In genomic region chr16:67678354-67679023, GRCh38 we compare ENCODE assay signal across 31 cellular contexts. TPM values are rescaled to one million over a fixed set of nuclear protein-coding genes. Genes with fewer than 3 reads are reported as not detected.
DNase-seq lines count a peak whose midpoint lies in the region; ATAC-seq and TF ChIP-seq lines count a peak whose summit lies in the region.
"Had no signal": no experiment of that assay in that cellular context is flagged by ENCODE, and none has a peak within 500 bp of the region (broad histone marks: within the 10 kb centered on the region; RNA-seq: fewer than 3 reads in every experiment).

No MANE protein-coding gene starts in this region.

- H3K4me3 ChIP-seq in endodermal cell (ENCODE audit: low read length) (no peak overlapping the region), trophoblast cell (ENCODE audit: low read depth, low read length) (no peak overlapping the region)
- H3K4me3 ChIP-seq: SJSA1, tibial nerve had no signal

- H3K79me2 ChIP-seq in trophoblast cell (ENCODE audit: control insufficient read depth, insufficient read depth, low read length, poor library complexity) = no peaks in the 10 kb centered on the region

- H3K4me2 ChIP-seq in trophoblast cell (ENCODE audit: low read length) = no peak overlapping the region

- no peak overlapping the region for H3K27ac Mint-ChIP-seq in endodermal cell
- H3K27ac Mint-ChIP-seq: activated naive CD8-positive, alpha-beta T cell treated with anti-CD3 and anti-CD28 coated beads, Interleukin-2, amount 10 ng/mL, durations not matched to agents 7 days and 5 days; CD14-positive monocyte; progenitor cell of endocrine pancreas had no signal

- WGBS in endodermal cell (ENCODE audit: insufficient coverage in 1 of 2, insufficient read length in 1 of 2), 2 experiments = 93 to 95% methylated on average over 9 to 12 of the region's 12 CpGs
- WGBS in trophoblast cell (ENCODE audit: extremely low coverage, insufficient coverage, insufficient read length) = no CpG with 5 or more reads among the region's 12 CpGs

- no peaks in the 10 kb centered on the region for H3K4me1 Mint-ChIP-seq in endodermal cell
- H3K4me1 Mint-ChIP-seq: activated naive CD8-positive, alpha-beta T cell treated with anti-CD3 and anti-CD28 coated beads, Interleukin-2, amount 10 ng/mL, durations not matched to agents 7 days and 5 days; H9; immature natural killer cell had no signal

- H3K14ac ChIP-seq in trophoblast cell (ENCODE audit: low read length) = no peak overlapping the region

- H4K12ac ChIP-seq in trophoblast cell (ENCODE audit: low read depth, low read length) = no peak overlapping the region

- no peaks in the 10 kb centered on the region for H3K9me3 Mint-ChIP-seq in endodermal cell
- H3K9me3 Mint-ChIP-seq: activated CD4-positive, alpha-beta T cell treated with anti-CD3 and anti-CD28 coated beads, Interleukin-2, amount 10 ng/mL, durations not matched to agents 7 days and 5 days; activated naive CD8-positive, alpha-beta T cell treated with anti-CD3 and anti-CD28 coated beads, Interleukin-2, amount 10 ng/mL, durations not matched to agents 7 days and 5 days; CD14-positive monocyte; H9; immature natural killer cell had no signal

- DNase-seq in DMS153 (lab: John Stamatoyannopoulos, UW) (peak; percentile 7), DMS153 treated with DMSO at 0.1 percent for 48 hours (lab: John Stamatoyannopoulos, UW; ENCODE audit: unreplicated experiment) (no peak), endodermal cell (peak; percentile 8), trophoblast cell (peak in 1 of 2 donors; percentile 56), NCI-H1436 (lab: John Stamatoyannopoulos, UW) (no peak)
- no peak for DNase-seq in activated CD4-positive, alpha-beta T cell treated with anti-CD3 and anti-CD28 coated beads for 1 hour
- DNase-seq: 8988T; activated CD4-positive, alpha-beta T cell treated with anti-CD3 and anti-CD28 coated beads, Interleukin-2, amount 10 ng/mL, durations not matched to agents 7 days and 5 days; activated effector memory CD4-positive, alpha-beta T cell treated with anti-CD3 and anti-CD28 coated beads, Interleukin-2, amount 50 U/mL, for 16 hours; activated naive CD8-positive, alpha-beta T cell treated with anti-CD3 and anti-CD28 coated beads, Interleukin-2, amount 10 ng/mL, durations not matched to agents 7 days and 5 days; activated T-cell treated with anti-CD3 and anti-CD28 coated beads, Interleukin-2, amount 50 U/mL, for 1 hour; aorta; immature natural killer cell; IMR-90; mesenchymal stem cell; NCI-H2107; NCI-H345; NCI-H774; RPMI8226; stimulated activated CD4-positive, alpha-beta T cell treated with anti-CD3 and anti-CD28 coated beads, Interleukin-4, amount 100 ng/mL, for 24 hours; T1000 had no signal

- H3K36me3 ChIP-seq in endodermal cell (ENCODE audit: control insufficient read depth, insufficient read depth, low read length) (peaks cover 9% of the 10 kb centered on the region), trophoblast cell (ENCODE audit: control insufficient read depth in 1 of 2, insufficient read depth in 2 of 2, low read length in 2 of 2) (peaks cover 20 to 31% of the 10 kb centered on the region in 2 experiments)

- no peaks in the 10 kb centered on the region for H3K4me1 ChIP-seq in endodermal cell (ENCODE audit: control insufficient read depth, insufficient read depth, low read length)
- peaks cover 11 to 14% of the 10 kb centered on the region in 2 experiments for H3K4me1 ChIP-seq in trophoblast cell (ENCODE audit: control insufficient read depth in 1 of 2, insufficient read depth in 2 of 2, low read length in 2 of 2)
- H3K4me1 ChIP-seq: SJSA1 had no signal

- no peak overlapping the region for H2AK5ac ChIP-seq in trophoblast cell (ENCODE audit: low read length)

- H3K9me3 ChIP-seq in endodermal cell (ENCODE audit: control insufficient read depth, low read length) (no peaks in the 10 kb centered on the region), trophoblast cell (ENCODE audit: insufficient read depth, low read depth, low read length) (no peaks in the 10 kb centered on the region)
- H3K9me3 ChIP-seq: SJSA1, tibial nerve had no signal

- no peak for TF ChIP-seq CTCF in endodermal cell (conservative IDR thresholded peaks at IDR 0.05)

- H3K79me1 ChIP-seq in trophoblast cell (ENCODE audit: low read length) = peaks cover 4% of the 10 kb centered on the region

- no peak overlapping the region for H3K18ac ChIP-seq in trophoblast cell (ENCODE audit: low read length)

- H4K8ac ChIP-seq in trophoblast cell (ENCODE audit: low read depth, low read length) = no peak overlapping the region

- no peak overlapping the region for H2BK5ac ChIP-seq in trophoblast cell (ENCODE audit: low read depth, low read length, poor library complexity)

- no peak overlapping the region for H3K4ac ChIP-seq in trophoblast cell (ENCODE audit: low read depth, low read length)

- H3K27me3 ChIP-seq in endodermal cell (ENCODE audit: control insufficient read depth, insufficient read depth, low read length, poor library complexity, severe bottlenecking) (no peaks in the 10 kb centered on the region), trophoblast cell (ENCODE audit: insufficient read depth, low read length) (no peaks in the 10 kb centered on the region)
- H3K27me3 ChIP-seq: SJSA1, tibial nerve had no signal

- no peaks in the 10 kb centered on the region for H3K27me3 Mint-ChIP-seq in endodermal cell (ENCODE audit: insufficient read depth)
- H3K27me3 Mint-ChIP-seq: activated CD4-positive, alpha-beta T cell treated with anti-CD3 and anti-CD28 coated beads, Interleukin-2, amount 10 ng/mL, durations not matched to agents 7 days and 5 days; activated naive CD8-positive, alpha-beta T cell treated with anti-CD3 and anti-CD28 coated beads, Interleukin-2, amount 10 ng/mL, durations not matched to agents 7 days and 5 days; progenitor cell of endocrine pancreas had no signal

- H2BK120ac ChIP-seq in trophoblast cell (ENCODE audit: insufficient read depth, low read length, poor library complexity) = no peak overlapping the region

- no peak overlapping the region for H3K4me3 Mint-ChIP-seq in endodermal cell
- H3K4me3 Mint-ChIP-seq: activated CD4-positive, alpha-beta T cell treated with anti-CD3 and anti-CD28 coated beads, Interleukin-2, amount 10 ng/mL, durations not matched to agents 7 days and 5 days; activated naive CD8-positive, alpha-beta T cell treated with anti-CD3 and anti-CD28 coated beads, Interleukin-2, amount 10 ng/mL, durations not matched to agents 7 days and 5 days; CD14-positive monocyte; H9; immature natural killer cell had no signal

- H3K27ac ChIP-seq in endodermal cell (ENCODE audit: low read depth, low read length) = no peak overlapping the region
- peak overlapping the region; percentile 20 for H3K27ac ChIP-seq in trophoblast cell (ENCODE audit: low read depth, low read length)
- H3K27ac ChIP-seq: SJSA1, tibial nerve had no signal

- H2AFZ ChIP-seq in trophoblast cell (ENCODE audit: insufficient read depth, low read length, poor library complexity) = no peak overlapping the region

- peaks cover 15% of the 10 kb centered on the region for H3K36me3 Mint-ChIP-seq in endodermal cell (ENCODE audit: low read depth)
- H3K36me3 Mint-ChIP-seq: activated naive CD8-positive, alpha-beta T cell treated with anti-CD3 and anti-CD28 coated beads, Interleukin-2, amount 10 ng/mL, durations not matched to agents 7 days and 5 days had no signal

- H3K23ac ChIP-seq in trophoblast cell (ENCODE audit: low read length) = no peak overlapping the region

- H4K91ac ChIP-seq in trophoblast cell (ENCODE audit: low read depth, low read length) = no peak overlapping the region

- no peak overlapping the region for H3K9ac ChIP-seq in endodermal cell (ENCODE audit: extremely low read depth, low read length, poor library complexity, severe bottlenecking)
- H3K9ac ChIP-seq in trophoblast cell (ENCODE audit: low read length) = no peak overlapping the region

- no peak overlapping the region for H2BK12ac ChIP-seq in trophoblast cell (ENCODE audit: low read length)

- ATAC-seq in GM18861 (IDR thresholded peaks at IDR 0.05; ENCODE audit: unreplicated experiment) (no peak), GM21367 (IDR thresholded peaks at IDR 0.05; ENCODE audit: unreplicated experiment) (no peak)
- ATAC-seq: sciatic nerve had no signal

RNA-seq across cellular contexts. Expression of gene C16orf86, which starts 11.9 kb away (rescaled TPM):
- total RNA-seq in endodermal cell = 1 to 10 TPM; 3.6 to 4.7 TPM
- polyA plus RNA-seq in endodermal cell (2013, experiment 1 of 2) = 3.4 TPM
- 2.1 TPM for polyA plus RNA-seq in endodermal cell (2013, experiment 2 of 2)
- 0.54 and 0.86 TPM in 2 replicates for polyA plus RNA-seq in trophoblast cell (2013)
- total RNA-seq: Daoy had no signal

RNA-seq across cellular contexts. Expression of gene ENKD1, which starts 11.9 kb away (rescaled TPM):
- 10 to 100 TPM; 19.0 to 21.2 TPM for total RNA-seq in endodermal cell
- polyA plus RNA-seq in endodermal cell (2013, experiment 1 of 2) = 24.5 TPM
- 20.7 TPM for polyA plus RNA-seq in endodermal cell (2013, experiment 2 of 2)
- 4.3 and 4.7 TPM in 2 replicates for polyA plus RNA-seq in trophoblast cell (2013)

RNA-seq across cellular contexts. Expression of gene PARD6A, which starts 17.7 kb away (rescaled TPM):
- 1 to 10 TPM; 2.6 to 3.7 TPM for total RNA-seq in endodermal cell
- 5.8 TPM for polyA plus RNA-seq in endodermal cell (2013, experiment 1 of 2)
- 6.2 TPM for polyA plus RNA-seq in endodermal cell (2013, experiment 2 of 2)
- 0.74 and 0.76 TPM in 2 replicates for polyA plus RNA-seq in trophoblast cell (2013)

RNA-seq across cellular contexts. Expression of gene ACD, which starts 18.4 kb away (rescaled TPM):
- total RNA-seq in endodermal cell = 10 to 100 TPM; 39.3 to 41.5 TPM
- polyA plus RNA-seq in endodermal cell (2013, experiment 1 of 2) = 35.5 TPM
- 27.6 TPM for polyA plus RNA-seq in endodermal cell (2013, experiment 2 of 2)
- polyA plus RNA-seq in trophoblast cell (2013) = 22.2 and 22.3 TPM in 2 replicates

RNA-seq across cellular contexts. Expression of gene CARMIL2, which starts 33.5 kb away (rescaled TPM):
- total RNA-seq in endodermal cell = 10 to 100 TPM; 13.6 to 19.8 TPM
- 6.9 TPM for polyA plus RNA-seq in endodermal cell (2013, experiment 1 of 2)
- 3.4 TPM for polyA plus RNA-seq in endodermal cell (2013, experiment 2 of 2)
- 2.3 and 2.5 TPM in 2 replicates for polyA plus RNA-seq in trophoblast cell (2013)
- total RNA-seq: bronchial epithelial cell had no signal

Comparison
In these comparisons a context has a peak if more than half of its experiments do, and no peak if none do; other contexts are left out.
1. DNase-seq: peak in DMS153 (single experiment) and endodermal cell (single experiment); none in DMS153 treated with DMSO at 0.1 percent for 48 hours (single experiment), activated CD4-positive, alpha-beta T cell treated with anti-CD3 and anti-CD28 coated beads for 1 hour (single experiment) and NCI-H1436 (single experiment).